ENCODE assay signal across 25 cellular contexts in the genomic region with DNA sequence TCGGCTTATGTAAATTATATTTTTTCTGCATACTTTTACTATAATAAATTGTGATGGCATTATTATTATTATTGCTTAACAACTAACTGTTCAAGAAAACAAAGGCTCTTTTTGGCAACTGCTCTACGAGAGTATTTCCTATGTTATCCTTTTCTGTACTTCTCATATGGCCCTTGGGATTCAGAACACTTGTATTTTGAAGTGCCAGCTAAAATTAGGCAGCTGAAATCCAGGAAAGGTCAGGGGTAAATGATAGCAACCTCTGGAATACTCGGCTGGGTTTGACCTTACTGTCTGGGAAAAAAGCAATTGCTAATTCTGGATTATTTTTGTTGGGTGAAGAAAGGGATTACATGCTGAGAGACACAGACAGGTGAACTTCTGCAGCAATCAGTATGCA. TPM values are rescaled to one million over a fixed set of nuclear protein-coding genes. Genes with fewer than 3 reads are reported as not detected.
"Had no signal": no experiment of that assay in that cellular context is flagged by ENCODE, and none has a peak within 500 bp of the region (broad histone marks: within the 10 kb centered on the region; RNA-seq: fewer than 3 reads in every experiment).

No MANE protein-coding gene starts in this region.

- H3K36me3 Mint-ChIP-seq: activated naive CD4-positive, alpha-beta T cell treated with anti-CD3 and anti-CD28 coated beads, Interleukin-2, amount 10 ng/mL, durations not matched to agents 7 days and 5 days; memory B cell; naive B cell; type B pancreatic cell had no signal

- H3K27ac Mint-ChIP-seq: activated naive CD4-positive, alpha-beta T cell treated with anti-CD3 and anti-CD28 coated beads, Interleukin-2, amount 10 ng/mL, durations not matched to agents 7 days and 5 days; dendritic cell treated with granulocyte-macrophage colony-stimulating factor and Interleukin-4, amounts not matched to agents 40 ng/mL and 50 ng/mL, for 4 days; memory B cell; naive B cell; T-helper 17 cell; type B pancreatic cell had no signal

- H3K27me3 Mint-ChIP-seq: activated naive CD4-positive, alpha-beta T cell treated with anti-CD3 and anti-CD28 coated beads, Interleukin-2, amount 10 ng/mL, durations not matched to agents 7 days and 5 days; dendritic cell treated with granulocyte-macrophage colony-stimulating factor and Interleukin-4, amounts not matched to agents 40 ng/mL and 50 ng/mL, for 4 days; T-helper 17 cell; type B pancreatic cell had no signal

- H3K9me3 Mint-ChIP-seq: activated naive CD4-positive, alpha-beta T cell treated with anti-CD3 and anti-CD28 coated beads, Interleukin-2, amount 10 ng/mL, durations not matched to agents 7 days and 5 days; activated T-cell treated with anti-CD3 and anti-CD28 coated beads, Interleukin-2, amount 50 U/mL, for 4 hours; dendritic cell treated with granulocyte-macrophage colony-stimulating factor and Interleukin-4, amounts not matched to agents 40 ng/mL and 50 ng/mL, for 4 days; memory B cell; naive B cell; type B pancreatic cell had no signal

- H3K4me3 ChIP-seq: mucosa of descending colon, sigmoid colon, thoracic aorta had no signal

- H3K27ac ChIP-seq: sigmoid colon, thoracic aorta had no signal

- ATAC-seq: activated T-cell treated with anti-CD3 and anti-CD28 coated beads, Interleukin-2, amount 50 U/mL, for 4 hours; mucosa of descending colon; T-helper 17 cell had no signal

- H3K4me3 Mint-ChIP-seq: activated naive CD4-positive, alpha-beta T cell treated with anti-CD3 and anti-CD28 coated beads, Interleukin-2, amount 10 ng/mL, durations not matched to agents 7 days and 5 days; activated T-cell treated with anti-CD3 and anti-CD28 coated beads, Interleukin-2, amount 50 U/mL, for 4 hours; dendritic cell treated with granulocyte-macrophage colony-stimulating factor and Interleukin-4, amounts not matched to agents 40 ng/mL and 50 ng/mL, for 4 days; memory B cell; naive B cell; T-helper 17 cell; type B pancreatic cell had no signal

- H3K27me3 ChIP-seq: sigmoid colon had no signal

- H3K4me1 Mint-ChIP-seq: activated naive CD4-positive, alpha-beta T cell treated with anti-CD3 and anti-CD28 coated beads, Interleukin-2, amount 10 ng/mL, durations not matched to agents 7 days and 5 days; naive B cell; T-helper 17 cell had no signal

- H3K36me3 ChIP-seq: sigmoid colon, thoracic aorta had no signal

- H3K9me3 ChIP-seq: mucosa of descending colon, sigmoid colon, thoracic aorta had no signal

- DNase-seq: activated CD4-positive, alpha-beta T cell treated with anti-CD3 and anti-CD28 coated beads for 4 hours; activated CD4-positive, alpha-beta T cell treated with anti-CD3 and anti-CD28 coated beads, Interleukin-2, amount 50 U/mL, for 48 hours; activated CD4-positive, CD25-positive, alpha-beta regulatory T cell; activated CD8-positive, alpha-beta memory T cell treated with anti-CD3 and anti-CD28 coated beads, Interleukin-2, amount 50 U/mL, for 48 hours; activated naive CD4-positive, alpha-beta T cell treated with anti-CD3 and anti-CD28 coated beads, Interleukin-2, amount 10 ng/mL, durations not matched to agents 7 days and 5 days; activated T-cell treated with anti-CD3 and anti-CD28 coated beads, Interleukin-2, amount 50 U/mL, for 4 hours; caudate nucleus; effector CD4-positive, alpha-beta T cell; erythroblast; glutamatergic neuron; hypothalamus; mucosa of descending colon; naive B cell; occipital lobe; posterior cingulate gyrus; sigmoid colon; stimulated activated CD4-positive, alpha-beta T cell treated with anti-CD3 and anti-CD28 coated beads, Interleukin-4, amount 100 ng/mL, for 1 hour; stimulated activated naive CD4-positive, alpha-beta T cell; SW 1271; T-helper 17 cell had no signal

RNA-seq across cellular contexts. Expression of gene EDNRB, which starts 23.9 kb away (rescaled TPM):
- total RNA-seq: activated CD8-positive, alpha-beta memory T cell treated with anti-CD3 and anti-CD28 coated beads for 36 hours; T-helper 17 cell had no signal
